ENCODE assay signal across 1 cellular context in the genomic region with DNA sequence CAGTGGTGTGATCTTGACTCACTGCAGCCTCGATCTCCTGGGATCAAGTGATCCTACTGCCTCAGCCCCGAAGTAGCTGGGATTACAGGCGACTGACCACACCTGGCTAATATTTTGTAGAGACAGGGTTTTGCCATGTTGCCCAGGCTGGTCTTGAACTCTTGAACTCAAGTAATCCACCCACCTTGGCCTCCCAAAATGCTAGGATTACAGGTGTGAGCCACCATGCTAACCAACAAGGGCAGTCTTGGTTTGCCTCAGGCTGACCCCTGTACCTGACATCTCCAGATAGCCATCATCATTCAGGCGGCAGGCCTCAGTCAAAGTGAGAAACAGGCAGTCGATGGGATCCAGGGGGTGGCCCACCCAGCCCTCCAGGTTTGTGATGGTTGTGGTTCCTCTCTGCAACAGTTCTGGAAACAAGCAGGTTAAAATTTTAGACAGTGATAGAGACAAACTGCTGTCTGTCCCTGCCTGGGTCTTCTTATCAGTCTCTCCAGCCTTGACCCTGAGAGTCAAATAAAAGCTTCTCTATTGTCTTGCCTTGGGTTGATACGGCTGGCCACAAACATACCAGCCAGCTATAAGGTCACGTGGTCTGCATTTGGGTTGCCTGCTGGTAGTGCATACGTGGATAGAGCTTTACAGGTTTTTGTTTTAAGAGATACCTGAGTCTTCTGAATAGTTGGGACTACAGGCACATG.
TF ChIP-seq lines count a peak whose summit lies in the region.

No MANE protein-coding gene starts in this region.

TF ChIP-seq in K562, 482 proteins besides CTCF, POLR2A, EP300 and RAD21 (continued from another document and continues in another):
- TF ChIP-seq, protein P1, sequence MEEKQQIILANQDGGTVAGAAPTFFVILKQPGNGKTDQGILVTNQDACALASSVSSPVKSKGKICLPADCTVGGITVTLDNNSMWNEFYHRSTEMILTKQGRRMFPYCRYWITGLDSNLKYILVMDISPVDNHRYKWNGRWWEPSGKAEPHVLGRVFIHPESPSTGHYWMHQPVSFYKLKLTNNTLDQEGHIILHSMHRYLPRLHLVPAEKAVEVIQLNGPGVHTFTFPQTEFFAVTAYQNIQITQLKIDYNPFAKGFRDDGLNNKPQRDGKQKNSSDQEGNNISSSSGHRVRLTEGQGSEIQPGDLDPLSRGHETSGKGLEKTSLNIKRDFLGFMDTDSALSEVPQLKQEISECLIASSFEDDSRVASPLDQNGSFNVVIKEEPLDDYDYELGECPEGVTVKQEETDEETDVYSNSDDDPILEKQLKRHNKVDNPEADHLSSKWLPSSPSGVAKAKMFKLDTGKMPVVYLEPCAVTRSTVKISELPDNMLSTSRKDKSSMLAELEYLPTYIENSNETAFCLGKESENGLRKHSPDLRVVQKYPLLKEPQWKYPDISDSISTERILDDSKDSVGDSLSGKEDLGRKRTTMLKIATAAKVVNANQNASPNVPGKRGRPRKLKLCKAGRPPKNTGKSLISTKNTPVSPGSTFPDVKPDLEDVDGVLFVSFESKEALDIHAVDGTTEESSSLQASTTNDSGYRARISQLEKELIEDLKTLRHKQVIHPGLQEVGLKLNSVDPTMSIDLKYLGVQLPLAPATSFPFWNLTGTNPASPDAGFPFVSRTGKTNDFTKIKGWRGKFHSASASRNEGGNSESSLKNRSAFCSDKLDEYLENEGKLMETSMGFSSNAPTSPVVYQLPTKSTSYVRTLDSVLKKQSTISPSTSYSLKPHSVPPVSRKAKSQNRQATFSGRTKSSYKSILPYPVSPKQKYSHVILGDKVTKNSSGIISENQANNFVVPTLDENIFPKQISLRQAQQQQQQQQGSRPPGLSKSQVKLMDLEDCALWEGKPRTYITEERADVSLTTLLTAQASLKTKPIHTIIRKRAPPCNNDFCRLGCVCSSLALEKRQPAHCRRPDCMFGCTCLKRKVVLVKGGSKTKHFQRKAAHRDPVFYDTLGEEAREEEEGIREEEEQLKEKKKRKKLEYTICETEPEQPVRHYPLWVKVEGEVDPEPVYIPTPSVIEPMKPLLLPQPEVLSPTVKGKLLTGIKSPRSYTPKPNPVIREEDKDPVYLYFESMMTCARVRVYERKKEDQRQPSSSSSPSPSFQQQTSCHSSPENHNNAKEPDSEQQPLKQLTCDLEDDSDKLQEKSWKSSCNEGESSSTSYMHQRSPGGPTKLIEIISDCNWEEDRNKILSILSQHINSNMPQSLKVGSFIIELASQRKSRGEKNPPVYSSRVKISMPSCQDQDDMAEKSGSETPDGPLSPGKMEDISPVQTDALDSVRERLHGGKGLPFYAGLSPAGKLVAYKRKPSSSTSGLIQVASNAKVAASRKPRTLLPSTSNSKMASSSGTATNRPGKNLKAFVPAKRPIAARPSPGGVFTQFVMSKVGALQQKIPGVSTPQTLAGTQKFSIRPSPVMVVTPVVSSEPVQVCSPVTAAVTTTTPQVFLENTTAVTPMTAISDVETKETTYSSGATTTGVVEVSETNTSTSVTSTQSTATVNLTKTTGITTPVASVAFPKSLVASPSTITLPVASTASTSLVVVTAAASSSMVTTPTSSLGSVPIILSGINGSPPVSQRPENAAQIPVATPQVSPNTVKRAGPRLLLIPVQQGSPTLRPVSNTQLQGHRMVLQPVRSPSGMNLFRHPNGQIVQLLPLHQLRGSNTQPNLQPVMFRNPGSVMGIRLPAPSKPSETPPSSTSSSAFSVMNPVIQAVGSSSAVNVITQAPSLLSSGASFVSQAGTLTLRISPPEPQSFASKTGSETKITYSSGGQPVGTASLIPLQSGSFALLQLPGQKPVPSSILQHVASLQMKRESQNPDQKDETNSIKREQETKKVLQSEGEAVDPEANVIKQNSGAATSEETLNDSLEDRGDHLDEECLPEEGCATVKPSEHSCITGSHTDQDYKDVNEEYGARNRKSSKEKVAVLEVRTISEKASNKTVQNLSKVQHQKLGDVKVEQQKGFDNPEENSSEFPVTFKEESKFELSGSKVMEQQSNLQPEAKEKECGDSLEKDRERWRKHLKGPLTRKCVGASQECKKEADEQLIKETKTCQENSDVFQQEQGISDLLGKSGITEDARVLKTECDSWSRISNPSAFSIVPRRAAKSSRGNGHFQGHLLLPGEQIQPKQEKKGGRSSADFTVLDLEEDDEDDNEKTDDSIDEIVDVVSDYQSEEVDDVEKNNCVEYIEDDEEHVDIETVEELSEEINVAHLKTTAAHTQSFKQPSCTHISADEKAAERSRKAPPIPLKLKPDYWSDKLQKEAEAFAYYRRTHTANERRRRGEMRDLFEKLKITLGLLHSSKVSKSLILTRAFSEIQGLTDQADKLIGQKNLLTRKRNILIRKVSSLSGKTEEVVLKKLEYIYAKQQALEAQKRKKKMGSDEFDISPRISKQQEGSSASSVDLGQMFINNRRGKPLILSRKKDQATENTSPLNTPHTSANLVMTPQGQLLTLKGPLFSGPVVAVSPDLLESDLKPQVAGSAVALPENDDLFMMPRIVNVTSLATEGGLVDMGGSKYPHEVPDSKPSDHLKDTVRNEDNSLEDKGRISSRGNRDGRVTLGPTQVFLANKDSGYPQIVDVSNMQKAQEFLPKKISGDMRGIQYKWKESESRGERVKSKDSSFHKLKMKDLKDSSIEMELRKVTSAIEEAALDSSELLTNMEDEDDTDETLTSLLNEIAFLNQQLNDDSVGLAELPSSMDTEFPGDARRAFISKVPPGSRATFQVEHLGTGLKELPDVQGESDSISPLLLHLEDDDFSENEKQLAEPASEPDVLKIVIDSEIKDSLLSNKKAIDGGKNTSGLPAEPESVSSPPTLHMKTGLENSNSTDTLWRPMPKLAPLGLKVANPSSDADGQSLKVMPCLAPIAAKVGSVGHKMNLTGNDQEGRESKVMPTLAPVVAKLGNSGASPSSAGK (IDR thresholded peaks at IDR 0.05), result no peak
- TF ChIP-seq, protein P2, sequence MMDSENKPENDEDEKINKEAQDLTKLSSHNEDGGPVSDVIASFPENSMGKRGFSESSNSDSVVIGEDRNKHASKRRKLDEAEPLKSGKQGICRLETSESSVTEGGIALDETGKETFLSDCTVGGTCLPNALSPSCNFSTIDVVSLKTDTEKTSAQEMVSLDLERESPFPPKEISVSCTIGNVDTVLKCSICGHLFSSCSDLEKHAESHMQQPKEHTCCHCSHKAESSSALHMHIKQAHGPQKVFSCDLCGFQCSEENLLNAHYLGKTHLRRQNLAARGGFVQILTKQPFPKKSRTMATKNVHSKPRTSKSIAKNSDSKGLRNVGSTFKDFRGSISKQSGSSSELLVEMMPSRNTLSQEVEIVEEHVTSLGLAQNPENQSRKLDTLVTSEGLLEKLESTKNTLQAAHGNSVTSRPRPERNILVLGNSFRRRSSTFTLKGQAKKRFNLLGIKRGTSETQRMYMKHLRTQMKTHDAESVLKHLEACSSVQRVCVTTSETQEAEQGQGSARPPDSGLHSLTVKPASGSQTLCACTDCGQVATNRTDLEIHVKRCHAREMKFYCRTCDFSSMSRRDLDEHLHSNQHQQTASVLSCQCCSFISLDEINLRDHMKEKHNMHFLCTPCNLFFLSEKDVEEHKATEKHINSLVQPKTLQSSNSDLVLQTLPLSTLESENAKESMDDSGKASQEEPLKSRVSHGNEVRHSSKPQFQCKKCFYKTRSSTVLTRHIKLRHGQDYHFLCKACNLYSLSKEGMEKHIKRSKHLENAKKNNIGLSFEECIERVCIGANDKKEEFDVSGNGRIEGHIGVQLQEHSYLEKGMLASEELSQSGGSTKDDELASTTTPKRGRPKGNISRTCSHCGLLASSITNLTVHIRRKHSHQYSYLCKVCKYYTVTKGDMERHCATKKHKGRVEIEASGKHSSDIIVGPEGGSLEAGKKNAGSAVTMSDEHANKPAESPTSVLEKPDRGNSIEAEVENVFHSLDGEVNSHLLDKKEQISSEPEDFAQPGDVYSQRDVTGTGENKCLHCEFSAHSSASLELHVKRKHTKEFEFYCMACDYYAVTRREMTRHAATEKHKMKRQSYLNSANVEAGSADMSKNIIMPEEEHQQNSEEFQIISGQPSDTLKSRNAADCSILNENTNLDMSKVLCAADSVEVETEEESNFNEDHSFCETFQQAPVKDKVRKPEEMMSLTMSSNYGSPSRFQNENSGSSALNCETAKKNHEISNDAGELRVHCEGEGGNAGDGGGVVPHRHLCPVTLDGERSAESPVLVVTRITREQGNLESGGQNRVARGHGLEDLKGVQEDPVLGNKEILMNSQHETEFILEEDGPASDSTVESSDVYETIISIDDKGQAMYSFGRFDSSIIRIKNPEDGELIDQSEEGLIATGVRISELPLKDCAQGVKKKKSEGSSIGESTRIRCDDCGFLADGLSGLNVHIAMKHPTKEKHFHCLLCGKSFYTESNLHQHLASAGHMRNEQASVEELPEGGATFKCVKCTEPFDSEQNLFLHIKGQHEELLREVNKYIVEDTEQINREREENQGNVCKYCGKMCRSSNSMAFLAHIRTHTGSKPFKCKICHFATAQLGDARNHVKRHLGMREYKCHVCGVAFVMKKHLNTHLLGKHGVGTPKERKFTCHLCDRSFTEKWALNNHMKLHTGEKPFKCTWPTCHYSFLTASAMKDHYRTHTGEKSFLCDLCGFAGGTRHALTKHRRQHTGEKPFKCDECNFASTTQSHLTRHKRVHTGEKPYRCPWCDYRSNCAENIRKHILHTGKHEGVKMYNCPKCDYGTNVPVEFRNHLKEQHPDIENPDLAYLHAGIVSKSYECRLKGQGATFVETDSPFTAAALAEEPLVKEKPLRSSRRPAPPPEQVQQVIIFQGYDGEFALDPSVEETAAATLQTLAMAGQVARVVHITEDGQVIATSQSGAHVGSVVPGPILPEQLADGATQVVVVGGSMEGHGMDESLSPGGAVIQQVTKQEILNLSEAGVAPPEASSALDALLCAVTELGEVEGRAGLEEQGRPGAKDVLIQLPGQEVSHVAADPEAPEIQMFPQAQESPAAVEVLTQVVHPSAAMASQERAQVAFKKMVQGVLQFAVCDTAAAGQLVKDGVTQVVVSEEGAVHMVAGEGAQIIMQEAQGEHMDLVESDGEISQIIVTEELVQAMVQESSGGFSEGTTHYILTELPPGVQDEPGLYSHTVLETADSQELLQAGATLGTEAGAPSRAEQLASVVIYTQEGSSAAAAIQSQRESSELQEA (IDR thresholded peaks at IDR 0.05; ENCODE audit: low read depth), result no peak
- TF ChIP-seq, protein P3, sequence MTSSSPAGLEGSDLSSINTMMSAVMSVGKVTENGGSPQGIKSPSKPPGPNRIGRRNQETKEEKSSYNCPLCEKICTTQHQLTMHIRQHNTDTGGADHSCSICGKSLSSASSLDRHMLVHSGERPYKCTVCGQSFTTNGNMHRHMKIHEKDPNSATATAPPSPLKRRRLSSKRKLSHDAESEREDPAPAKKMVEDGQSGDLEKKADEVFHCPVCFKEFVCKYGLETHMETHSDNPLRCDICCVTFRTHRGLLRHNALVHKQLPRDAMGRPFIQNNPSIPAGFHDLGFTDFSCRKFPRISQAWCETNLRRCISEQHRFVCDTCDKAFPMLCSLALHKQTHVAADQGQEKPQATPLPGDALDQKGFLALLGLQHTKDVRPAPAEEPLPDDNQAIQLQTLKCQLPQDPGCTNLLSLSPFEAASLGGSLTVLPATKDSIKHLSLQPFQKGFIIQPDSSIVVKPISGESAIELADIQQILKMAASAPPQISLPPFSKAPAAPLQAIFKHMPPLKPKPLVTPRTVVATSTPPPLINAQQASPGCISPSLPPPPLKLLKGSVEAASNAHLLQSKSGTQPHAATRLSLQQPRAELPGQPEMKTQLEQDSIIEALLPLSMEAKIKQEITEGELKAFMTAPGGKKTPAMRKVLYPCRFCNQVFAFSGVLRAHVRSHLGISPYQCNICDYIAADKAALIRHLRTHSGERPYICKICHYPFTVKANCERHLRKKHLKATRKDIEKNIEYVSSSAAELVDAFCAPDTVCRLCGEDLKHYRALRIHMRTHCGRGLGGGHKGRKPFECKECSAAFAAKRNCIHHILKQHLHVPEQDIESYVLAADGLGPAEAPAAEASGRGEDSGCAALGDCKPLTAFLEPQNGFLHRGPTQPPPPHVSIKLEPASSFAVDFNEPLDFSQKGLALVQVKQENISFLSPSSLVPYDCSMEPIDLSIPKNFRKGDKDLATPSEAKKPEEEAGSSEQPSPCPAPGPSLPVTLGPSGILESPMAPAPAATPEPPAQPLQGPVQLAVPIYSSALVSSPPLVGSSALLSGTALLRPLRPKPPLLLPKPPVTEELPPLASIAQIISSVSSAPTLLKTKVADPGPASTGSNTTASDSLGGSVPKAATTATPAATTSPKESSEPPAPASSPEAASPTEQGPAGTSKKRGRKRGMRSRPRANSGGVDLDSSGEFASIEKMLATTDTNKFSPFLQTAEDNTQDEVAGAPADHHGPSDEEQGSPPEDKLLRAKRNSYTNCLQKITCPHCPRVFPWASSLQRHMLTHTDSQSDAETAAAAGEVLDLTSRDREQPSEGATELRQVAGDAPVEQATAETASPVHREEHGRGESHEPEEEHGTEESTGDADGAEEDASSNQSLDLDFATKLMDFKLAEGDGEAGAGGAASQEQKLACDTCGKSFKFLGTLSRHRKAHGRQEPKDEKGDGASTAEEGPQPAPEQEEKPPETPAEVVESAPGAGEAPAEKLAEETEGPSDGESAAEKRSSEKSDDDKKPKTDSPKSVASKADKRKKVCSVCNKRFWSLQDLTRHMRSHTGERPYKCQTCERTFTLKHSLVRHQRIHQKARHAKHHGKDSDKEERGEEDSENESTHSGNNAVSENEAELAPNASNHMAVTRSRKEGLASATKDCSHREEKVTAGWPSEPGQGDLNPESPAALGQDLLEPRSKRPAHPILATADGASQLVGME (CRISPR knock-in tag; IDR thresholded peaks at IDR 0.05), result 0 out of 2 replicates have a peak, but pooled peaks have one; percentile 39
- TF ChIP-seq, protein P4, sequence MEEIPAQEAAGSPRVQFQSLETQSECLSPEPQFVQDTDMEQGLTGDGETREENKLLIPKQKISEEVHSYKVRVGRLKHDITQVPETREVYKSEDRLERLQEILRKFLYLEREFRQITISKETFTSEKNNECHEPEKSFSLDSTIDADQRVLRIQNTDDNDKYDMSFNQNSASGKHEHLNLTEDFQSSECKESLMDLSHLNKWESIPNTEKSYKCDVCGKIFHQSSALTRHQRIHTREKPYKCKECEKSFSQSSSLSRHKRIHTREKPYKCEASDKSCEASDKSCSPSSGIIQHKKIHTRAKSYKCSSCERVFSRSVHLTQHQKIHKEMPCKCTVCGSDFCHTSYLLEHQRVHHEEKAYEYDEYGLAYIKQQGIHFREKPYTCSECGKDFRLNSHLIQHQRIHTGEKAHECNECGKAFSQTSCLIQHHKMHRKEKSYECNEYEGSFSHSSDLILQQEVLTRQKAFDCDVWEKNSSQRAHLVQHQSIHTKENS (CRISPR knock-in tag; IDR thresholded peaks at IDR 0.05), result no peak
- no peak for TF ChIP-seq ZNF324 (CRISPR knock-in tag; IDR thresholded peaks at IDR 0.05)
- TF ChIP-seq, protein P5, sequence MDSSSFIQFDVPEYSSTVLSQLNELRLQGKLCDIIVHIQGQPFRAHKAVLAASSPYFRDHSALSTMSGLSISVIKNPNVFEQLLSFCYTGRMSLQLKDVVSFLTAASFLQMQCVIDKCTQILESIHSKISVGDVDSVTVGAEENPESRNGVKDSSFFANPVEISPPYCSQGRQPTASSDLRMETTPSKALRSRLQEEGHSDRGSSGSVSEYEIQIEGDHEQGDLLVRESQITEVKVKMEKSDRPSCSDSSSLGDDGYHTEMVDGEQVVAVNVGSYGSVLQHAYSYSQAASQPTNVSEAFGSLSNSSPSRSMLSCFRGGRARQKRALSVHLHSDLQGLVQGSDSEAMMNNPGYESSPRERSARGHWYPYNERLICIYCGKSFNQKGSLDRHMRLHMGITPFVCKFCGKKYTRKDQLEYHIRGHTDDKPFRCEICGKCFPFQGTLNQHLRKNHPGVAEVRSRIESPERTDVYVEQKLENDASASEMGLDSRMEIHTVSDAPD (CRISPR knock-in tag; IDR thresholded peaks at IDR 0.05), result no peak
- no peak for TF ChIP-seq ZNF431 (CRISPR knock-in tag; IDR thresholded peaks at IDR 0.05)
- TF ChIP-seq ZNF212 (CRISPR knock-in tag; IDR thresholded peaks at IDR 0.05), result no peak
